In genomic region chr21:46663754-46664153, GRCh38 we compare ENCODE assay signal across 19 cellular contexts. TPM values are rescaled to one million over a fixed set of nuclear protein-coding genes. Genes with fewer than 3 reads are reported as not detected.
DNase-seq lines count a peak whose midpoint lies in the region; ATAC-seq lines count a peak whose summit lies in the region.
"Had no signal": no experiment of that assay in that cellular context is flagged by ENCODE, and none has a peak within 500 bp of the region (broad histone marks: within the 10 kb centered on the region; RNA-seq: fewer than 3 reads in every experiment).

No MANE protein-coding gene starts in this region.

- peaks cover 25% of the 10 kb centered on the region for H3K36me3 ChIP-seq in SK-N-MC (ENCODE audit: insufficient read depth, low read length)

- H3K4me3 Mint-ChIP-seq in activated CD4-positive, alpha-beta T cell treated with anti-CD3 and anti-CD28 coated beads, Interleukin-2, amount 10 ng/mL, durations not matched to agents 24 days and 14 days: no peak overlapping the region
- no peak overlapping the region for H3K4me3 Mint-ChIP-seq in naive thymus-derived CD8-positive, alpha-beta T cell
- H3K4me3 Mint-ChIP-seq: CD14-positive monocyte had no signal

- no peaks in the 10 kb centered on the region for H3K9me3 Mint-ChIP-seq in activated CD4-positive, alpha-beta T cell treated with anti-CD3 and anti-CD28 coated beads, Interleukin-2, amount 10 ng/mL, durations not matched to agents 24 days and 14 days
- no peaks in the 10 kb centered on the region for H3K9me3 Mint-ChIP-seq in naive thymus-derived CD8-positive, alpha-beta T cell
- H3K9me3 Mint-ChIP-seq: CD8-positive, alpha-beta memory T cell had no signal

- DNase-seq in activated CD4-positive, alpha-beta T cell treated with anti-CD3 and anti-CD28 coated beads, Interleukin-2, amount 10 ng/mL, durations not matched to agents 24 days and 14 days: peak; percentile 46
- DNase-seq in activated CD4-positive, alpha-beta T cell treated with anti-CD3 and anti-CD28 coated beads, Interleukin-2, amount 50 U/mL, for 48 hours: no peak
- DNase-seq in SK-N-MC (ENCODE audit: low read depth, low spot score): no peak
- DNase-seq in epithelial cell of prostate (ENCODE audit: low read depth, low spot score): peak; percentile 27
- no peak for DNase-seq in naive thymus-derived CD8-positive, alpha-beta T cell
- no peak for DNase-seq in kidney tubule cell (ENCODE audit: low spot score)
- DNase-seq: Caco-2; CD8-positive, alpha-beta memory T cell; DND-41; GDM1 had no signal

- POLR2A ChIA-PET in naive thymus-derived CD8-positive, alpha-beta T cell (lab: Charles Lee): no interaction called here

- H3K27ac ChIP-seq in SK-N-MC: peak overlapping the region; percentile 46; the same call in 1 of the 2 replicates
- H3K27ac ChIP-seq in epithelial cell of prostate: peak overlapping the region; percentile 4
- H3K27ac ChIP-seq: 22Rv1 had no signal

- no peaks in the 10 kb centered on the region for H3K9me3 ChIP-seq in SK-N-MC (ENCODE audit: low read depth, low read length)
- H3K9me3 ChIP-seq: Caco-2 had no signal

- intact Hi-C loops in activated CD4-positive, alpha-beta T cell treated with anti-CD3 and anti-CD28 coated beads, Interleukin-2, amount 10 ng/mL, durations not matched to agents 24 days and 14 days (cut with micrococcal nuclease): no loop called here

- peaks cover 8% of the 10 kb centered on the region for H3K4me1 Mint-ChIP-seq in activated CD4-positive, alpha-beta T cell treated with anti-CD3 and anti-CD28 coated beads, Interleukin-2, amount 10 ng/mL, durations not matched to agents 24 days and 14 days
- H3K4me1 Mint-ChIP-seq in naive thymus-derived CD8-positive, alpha-beta T cell: peaks cover 11 to 45% (median 27%) of the 10 kb centered on the region in 4 donors

- H3K4me3 ChIP-seq in SK-N-MC: no peak overlapping the region

- peaks cover 18% of the 10 kb centered on the region for H3K36me3 Mint-ChIP-seq in activated CD4-positive, alpha-beta T cell treated with anti-CD3 and anti-CD28 coated beads, Interleukin-2, amount 10 ng/mL, durations not matched to agents 24 days and 14 days (ENCODE audit: low read depth)
- H3K36me3 Mint-ChIP-seq in naive thymus-derived CD8-positive, alpha-beta T cell: peaks cover 0 to 38% (median 26%) of the 10 kb centered on the region in 3 donors

- ATAC-seq in naive thymus-derived CD8-positive, alpha-beta T cell: no peak
- no peak for ATAC-seq in HG03159 (IDR thresholded peaks at IDR 0.05; ENCODE audit: unreplicated experiment)
- ATAC-seq in HG02852 (IDR thresholded peaks at IDR 0.05; ENCODE audit: unreplicated experiment): no peak
- ATAC-seq: HCT116, HepG2 had no signal

- no peak overlapping the region for H3K9ac ChIP-seq in SK-N-MC (ENCODE audit: insufficient read length)

- H3K27me3 Mint-ChIP-seq in activated CD4-positive, alpha-beta T cell treated with anti-CD3 and anti-CD28 coated beads, Interleukin-2, amount 10 ng/mL, durations not matched to agents 24 days and 14 days: peaks cover 5% of the 10 kb centered on the region
- H3K27me3 Mint-ChIP-seq in naive thymus-derived CD8-positive, alpha-beta T cell: no peaks in the 10 kb centered on the region
- H3K27me3 Mint-ChIP-seq: CD8-positive, alpha-beta memory T cell had no signal

- H3K27ac Mint-ChIP-seq in activated CD4-positive, alpha-beta T cell treated with anti-CD3 and anti-CD28 coated beads, Interleukin-2, amount 10 ng/mL, durations not matched to agents 24 days and 14 days: no peak overlapping the region
- H3K27ac Mint-ChIP-seq in naive thymus-derived CD8-positive, alpha-beta T cell: peak overlapping the region in 6 of 10 donors; percentile 36 to 83 (median 56)

RNA-seq across cellular contexts. Expression of gene PRMT2, which starts 28.3 kb away (rescaled TPM):
- 56.7 and 59.4 TPM in 2 replicates for total RNA-seq in activated CD4-positive, alpha-beta T cell treated with anti-CD3 and anti-CD28 coated beads, Interleukin-2, amount 10 ng/mL, durations not matched to agents 24 days and 14 days
- 100 to 1,000 TPM; 369 to 376 TPM for total RNA-seq in naive thymus-derived CD8-positive, alpha-beta T cell
- polyA plus RNA-seq in naive thymus-derived CD8-positive, alpha-beta T cell: 100 to 1,000 TPM; 358 to 485 (median 396) TPM

RNA-seq across cellular contexts. Expression of gene S100B, which starts 58.9 kb away (rescaled TPM):
- total RNA-seq in activated CD4-positive, alpha-beta T cell treated with anti-CD3 and anti-CD28 coated beads, Interleukin-2, amount 10 ng/mL, durations not matched to agents 24 days and 14 days: not detected in 2 replicates
- 10 to 100 TPM; 73.4 to 73.5 TPM for total RNA-seq in naive thymus-derived CD8-positive, alpha-beta T cell
- polyA plus RNA-seq in naive thymus-derived CD8-positive, alpha-beta T cell: 100 to 1,000 TPM in 2 of 3 donors, 10 to 100 TPM in 1; 92.4 to 271 (median 227) TPM
- total RNA-seq: A673, Caco-2, H4, HepG2 had no signal
- polyA plus RNA-seq: BJ, HepG2 had no signal

Comparison
In these comparisons a context has a peak if more than half of its experiments do, and no peak if none do; other contexts are left out.
1. DNase-seq: peak in activated CD4-positive, alpha-beta T cell treated with anti-CD3 and anti-CD28 coated beads, Interleukin-2, amount 10 ng/mL, durations not matched to agents 24 days and 14 days (single experiment) and epithelial cell of prostate (single experiment); none in activated CD4-positive, alpha-beta T cell treated with anti-CD3 and anti-CD28 coated beads, Interleukin-2, amount 50 U/mL, for 48 hours (0 of 2), SK-N-MC (single experiment), naive thymus-derived CD8-positive, alpha-beta T cell (0 of 10) and kidney tubule cell (single experiment).
2. RNA of gene S100B, which starts 58.9 kb away (total RNA-seq): 73.4 to 73.5 TPM in naive thymus-derived CD8-positive, alpha-beta T cell; not detected in activated CD4-positive, alpha-beta T cell treated with anti-CD3 and anti-CD28 coated beads, Interleukin-2, amount 10 ng/mL, durations not matched to agents 24 days and 14 days; every median in the first group is over 10 times any median in the second.